ENCODE assay signal across 28 cellular contexts in the genomic region with DNA sequence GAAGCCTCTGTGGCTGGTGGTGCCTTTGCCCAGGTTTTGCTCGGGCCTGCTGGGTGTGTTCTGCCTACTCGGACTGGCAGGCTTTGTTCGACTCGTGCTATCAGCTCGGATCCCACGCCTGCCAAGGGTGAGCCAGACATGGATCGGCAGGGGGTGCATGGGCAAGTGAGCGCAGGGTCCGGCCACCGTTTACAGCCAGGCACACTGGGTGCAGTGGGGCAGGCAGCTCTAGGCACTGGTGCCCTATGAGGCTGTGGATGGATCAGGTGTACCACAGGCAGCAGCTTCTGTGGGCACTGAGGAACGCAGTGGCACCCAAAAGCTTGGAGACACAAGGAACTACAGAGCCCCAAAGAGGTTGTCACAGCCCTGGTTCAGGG. TPM values are rescaled to one million over a fixed set of nuclear protein-coding genes. Genes with fewer than 3 reads are reported as not detected.
A peak's percentile ranks its signal among the peaks of the same experiment; 100 is the strongest.
DNase-seq lines count a peak whose midpoint lies in the region; ATAC-seq and TF ChIP-seq lines count a peak whose summit lies in the region.
"Had no signal": no experiment of that assay in that cellular context is flagged by ENCODE, and none has a peak within 500 bp of the region (broad histone marks: within the 10 kb centered on the region; RNA-seq: fewer than 3 reads in every experiment).

No MANE protein-coding gene starts in this region.

- WGBS in heart left ventricle, 4 donors = 60 to 78% (median 69%) methylated on average over 10 to 11 of the region's 11 CpGs

- H3K27me3 ChIP-seq in heart left ventricle = no peaks in the 10 kb centered on the region
- no peaks in the 10 kb centered on the region for H3K27me3 ChIP-seq in CD4-positive, alpha-beta T cell (ENCODE audit: control insufficient read depth, insufficient read depth, low read length)
- H3K27me3 ChIP-seq: ascending aorta had no signal

- TF ChIP-seq POLR2A in heart left ventricle (IDR thresholded peaks at IDR 0.05) = no peak

- peak overlapping the region in 3 of 12 donors; percentile 4 to 45 (median 11) for H3K27ac ChIP-seq in heart left ventricle
- no peak overlapping the region for H3K27ac ChIP-seq in CD4-positive, alpha-beta T cell (ENCODE audit: low read depth, low read length)
- H3K27ac ChIP-seq: ascending aorta, C4-2B, coronary artery, thoracic aorta had no signal

- TF ChIP-seq CTCF in CD14-positive monocyte (IDR thresholded peaks at IDR 0.05) (no peak), heart left ventricle (IDR thresholded peaks at IDR 0.05) (no peak), neural crest cell (conservative IDR thresholded peaks at IDR 0.05) (no peak)
- TF ChIP-seq CTCF in CD4-positive, alpha-beta T cell (IDR thresholded peaks at IDR 0.05) = no peak

- peaks cover 0 to 3% (median 0%) of the 10 kb centered on the region in 7 donors for H3K9me3 Mint-ChIP-seq in CD14-positive monocyte
- no peaks in the 10 kb centered on the region for H3K9me3 Mint-ChIP-seq in activated T-helper 17 cell treated with anti-CD3 and anti-CD28 coated beads, Interleukin-2, amount 50 U/mL, for 72 hours
- H3K9me3 Mint-ChIP-seq in neural crest cell = no peaks in the 10 kb centered on the region
- no peaks in the 10 kb centered on the region for H3K9me3 Mint-ChIP-seq in CD4-positive, alpha-beta T cell
- H3K9me3 Mint-ChIP-seq: natural killer cell; stimulated activated naive CD8-positive, alpha-beta T cell treated with anti-CD3 and anti-CD28 coated beads, Interleukin-15, amount 100 ng/mL, for 72 hours had no signal

- CTCF ChIA-PET in CD4-positive, alpha-beta T cell (lab: Charles Lee) = no interaction called here

- H3K36me3 ChIP-seq in heart left ventricle = peaks cover 0 to 94% (median 65%) of the 10 kb centered on the region in 9 donors

- intact Hi-C loops in CD14-positive monocyte (cut with micrococcal nuclease) (no loop called here), heart left ventricle (cut with DNase I) (loop anchor here in 1 of 10 donors (5.0 kb wide), 1 partner anchor 44 kb away; no protein-coding TSS in a partner anchor)
- intact Hi-C loops in CD4-positive, alpha-beta T cell (cut with DNase I, micrococcal nuclease) = no loop called here

- no peaks in the 10 kb centered on the region for H3K9me3 ChIP-seq in heart left ventricle
- H3K9me3 ChIP-seq in CD4-positive, alpha-beta T cell (ENCODE audit: control insufficient read depth, low read length) = no peaks in the 10 kb centered on the region
- H3K9me3 ChIP-seq: ascending aorta, mucosa of descending colon, thoracic aorta had no signal

- H3K4me3 Mint-ChIP-seq in CD14-positive monocyte = no peak overlapping the region
- no peak overlapping the region for H3K4me3 Mint-ChIP-seq in activated T-helper 17 cell treated with anti-CD3 and anti-CD28 coated beads, Interleukin-2, amount 50 U/mL, for 72 hours
- no peak overlapping the region for H3K4me3 Mint-ChIP-seq in neural crest cell
- H3K4me3 Mint-ChIP-seq in CD4-positive, alpha-beta T cell = no peak overlapping the region
- H3K4me3 Mint-ChIP-seq: activated CD4-positive, alpha-beta T cell treated with anti-CD3 and anti-CD28 coated beads for 36 hours; activated CD8-positive, alpha-beta T cell treated with anti-CD3 and anti-CD28 coated beads, Interleukin-2, amount 10 ng/mL, durations not matched to agents 7 days and 5 days; activated naive CD8-positive, alpha-beta T cell treated with anti-CD3 and anti-CD28 coated beads, Interleukin-2, amount 10 ng/mL, durations not matched to agents 7 days and 5 days; natural killer cell; stimulated activated naive CD8-positive, alpha-beta T cell treated with anti-CD3 and anti-CD28 coated beads, Interleukin-15, amount 100 ng/mL, for 72 hours had no signal

- H3K4me1 Mint-ChIP-seq in CD14-positive monocyte = peaks cover 11% of the 10 kb centered on the region
- H3K4me1 Mint-ChIP-seq in activated T-helper 17 cell treated with anti-CD3 and anti-CD28 coated beads, Interleukin-2, amount 50 U/mL, for 72 hours = peaks cover 21% of the 10 kb centered on the region
- no peaks in the 10 kb centered on the region for H3K4me1 Mint-ChIP-seq in neural crest cell
- H3K4me1 Mint-ChIP-seq in CD4-positive, alpha-beta T cell (ENCODE audit: low read depth) = peaks cover 46% of the 10 kb centered on the region

- DNase-seq in CD14-positive monocyte (ENCODE audit: low spot score) (no peak), heart left ventricle (peak in 4 of 5 donors; percentile 38 to 67 (median 54)), neural crest cell (ENCODE audit: low read depth, low spot score) (no peak), hepatic stellate cell (ENCODE audit: low spot score) (no peak), NCI-H510A (lab: John Stamatoyannopoulos, UW) (no peak), germinal center (ENCODE audit: low spot score) (no peak)
- no peak for DNase-seq in CD4-positive, alpha-beta T cell
- DNase-seq: activated CD4-positive, alpha-beta T cell treated with anti-CD3 and anti-CD28 coated beads for 36 hours; activated CD8-positive, alpha-beta T cell treated with anti-CD3 and anti-CD28 coated beads, Interleukin-2, amount 10 ng/mL, durations not matched to agents 7 days and 5 days; activated gamma-delta T cell; activated naive CD8-positive, alpha-beta T cell treated with anti-CD3 and anti-CD28 coated beads, Interleukin-2, amount 10 ng/mL, durations not matched to agents 7 days and 5 days; activated T-cell treated with anti-CD3 and anti-CD28 coated beads for 4 hours; effector memory CD4-positive, alpha-beta T cell; glutamatergic neuron; natural killer cell; NCI-H1105; NCI-H187 treated with DMSO at 0.1 percent for 48 hours; NCI-H2171 treated with DMSO at 0.1 percent for 48 hours; NCI-H524 treated with DMSO at 0.1 percent for 48 hours; small intestine; stimulated activated naive CD8-positive, alpha-beta T cell treated with anti-CD3 and anti-CD28 coated beads, Interleukin-15, amount 100 ng/mL, for 72 hours had no signal

- POLR2A ChIA-PET in CD4-positive, alpha-beta T cell (lab: Charles Lee) = interaction anchor here (0.9 to 2.0 kb wide), 2 partner anchors 10 to 26 kb away, joined by 3 to 9 read pairs; partner anchors contain the start of gene MARCHF7

- peaks cover 0 to 38% (median 17%) of the 10 kb centered on the region in 12 donors for H3K4me1 ChIP-seq in heart left ventricle
- H3K4me1 ChIP-seq: ascending aorta had no signal

- no peak for ATAC-seq in activated T-helper 17 cell treated with anti-CD3 and anti-CD28 coated beads, Interleukin-2, amount 50 U/mL, for 72 hours (replicated peaks)
- peak; percentile 60 to 87 (median 78) for ATAC-seq in heart left ventricle
- ATAC-seq in CD4-positive, alpha-beta T cell (ENCODE audit: poor library complexity) = no peak
- ATAC-seq: activated CD4-positive, alpha-beta T cell treated with anti-CD3 and anti-CD28 coated beads for 36 hours; activated CD8-positive, alpha-beta T cell treated with anti-CD3 and anti-CD28 coated beads, Interleukin-2, amount 10 ng/mL, durations not matched to agents 7 days and 5 days had no signal

- H3K4me3 ChIP-seq in heart left ventricle = no peak overlapping the region
- H3K4me3 ChIP-seq: ascending aorta, coronary artery, lung, mucosa of descending colon, thoracic aorta had no signal

- peaks cover 57 to 69% of the 10 kb centered on the region in 2 donors for H3K36me3 Mint-ChIP-seq in CD14-positive monocyte
- peaks cover 89% of the 10 kb centered on the region for H3K36me3 Mint-ChIP-seq in activated T-helper 17 cell treated with anti-CD3 and anti-CD28 coated beads, Interleukin-2, amount 50 U/mL, for 72 hours (ENCODE audit: low read depth)
- H3K36me3 Mint-ChIP-seq in neural crest cell (ENCODE audit: low read depth) = peaks cover 20% of the 10 kb centered on the region
- peaks cover 82% of the 10 kb centered on the region for H3K36me3 Mint-ChIP-seq in CD4-positive, alpha-beta T cell (ENCODE audit: low read depth)
- H3K36me3 Mint-ChIP-seq: natural killer cell had no signal

- H3K27ac Mint-ChIP-seq in CD14-positive monocyte = peak overlapping the region in 6 of 7 donors; percentile 51 to 85 (median 73)
- H3K27ac Mint-ChIP-seq in activated T-helper 17 cell treated with anti-CD3 and anti-CD28 coated beads, Interleukin-2, amount 50 U/mL, for 72 hours = peak overlapping the region; percentile 23
- H3K27ac Mint-ChIP-seq in neural crest cell (ENCODE audit: unreplicated experiment) = peak overlapping the region; percentile 67
- H3K27ac Mint-ChIP-seq in CD4-positive, alpha-beta T cell = no peak overlapping the region
- H3K27ac Mint-ChIP-seq: activated CD4-positive, alpha-beta T cell treated with anti-CD3 and anti-CD28 coated beads for 36 hours; activated CD8-positive, alpha-beta T cell treated with anti-CD3 and anti-CD28 coated beads, Interleukin-2, amount 10 ng/mL, durations not matched to agents 7 days and 5 days; activated naive CD8-positive, alpha-beta T cell treated with anti-CD3 and anti-CD28 coated beads, Interleukin-2, amount 10 ng/mL, durations not matched to agents 7 days and 5 days had no signal

- no peaks in the 10 kb centered on the region for H3K27me3 Mint-ChIP-seq in CD14-positive monocyte (ENCODE audit: low read depth in 3 of 3)
- no peaks in the 10 kb centered on the region for H3K27me3 Mint-ChIP-seq in activated T-helper 17 cell treated with anti-CD3 and anti-CD28 coated beads, Interleukin-2, amount 50 U/mL, for 72 hours
- H3K27me3 Mint-ChIP-seq in neural crest cell (ENCODE audit: low read depth) = no peaks in the 10 kb centered on the region
- no peaks in the 10 kb centered on the region for H3K27me3 Mint-ChIP-seq in CD4-positive, alpha-beta T cell
- H3K27me3 Mint-ChIP-seq: activated CD4-positive, alpha-beta T cell treated with anti-CD3 and anti-CD28 coated beads for 36 hours; activated naive CD8-positive, alpha-beta T cell treated with anti-CD3 and anti-CD28 coated beads, Interleukin-2, amount 10 ng/mL, durations not matched to agents 7 days and 5 days; stimulated activated naive CD8-positive, alpha-beta T cell treated with anti-CD3 and anti-CD28 coated beads, Interleukin-15, amount 100 ng/mL, for 72 hours had no signal

RNA-seq across cellular contexts. Expression of gene MARCHF7, which starts 25.6 kb away (rescaled TPM):
- polyA plus RNA-seq in CD14-positive monocyte (100 to 1,000 TPM; 102 to 124 TPM), heart left ventricle (10 to 100 TPM; 16.9 to 57.7 TPM)
- 10 to 100 TPM; 69.6 to 71.0 TPM for total RNA-seq in activated T-helper 17 cell treated with anti-CD3 and anti-CD28 coated beads, Interleukin-2, amount 50 U/mL, for 72 hours
- total RNA-seq in heart left ventricle (10 to 100 TPM; 69.8 to 97.9 (median 84.4) TPM), neural crest cell (89.9 and 99.1 TPM in 2 replicates)
- 10 to 100 TPM; 58.1 to 61.4 TPM for total RNA-seq in CD4-positive, alpha-beta T cell

Comparison
In these comparisons a context has a peak if more than half of its experiments do, and no peak if none do; other contexts are left out.
1. DNase-seq: peak in heart left ventricle (4 of 5); none in CD14-positive monocyte (single experiment), neural crest cell (single experiment), hepatic stellate cell (single experiment), NCI-H510A (single experiment), CD4-positive, alpha-beta T cell (0 of 10) and germinal center (single experiment).
2. ATAC-seq: peak in heart left ventricle (4 of 4); none in activated T-helper 17 cell treated with anti-CD3 and anti-CD28 coated beads, Interleukin-2, amount 50 U/mL, for 72 hours (single experiment) and CD4-positive, alpha-beta T cell (single experiment).